In genomic region chr4:173124209-173124865, GRCh38 we compare ENCODE assay signal across 19 cellular contexts.
"Had no signal": no experiment of that assay in that cellular context is flagged by ENCODE, and none has a peak within 500 bp of the region (broad histone marks: within the 10 kb centered on the region; RNA-seq: fewer than 3 reads in every experiment).

No MANE protein-coding gene starts in this region.

- DNase-seq: colonic mucosa; cortex of kidney; effector CD8-positive, alpha-beta T cell; effector memory CD8-positive, alpha-beta T cell; endodermal cell; heart left ventricle; hypothalamus; immature natural killer cell; left cardiac atrium; left lung; left ventricle myocardium superior; lower lobe of right lung; mesenchymal stem cell; midbrain; naive thymus-derived CD4-positive, alpha-beta T cell had no signal

- FAIRE-seq: endometrium, frontal cortex, keratinocyte had no signal

- ATAC-seq: effector memory CD8-positive, alpha-beta T cell; gastroesophageal sphincter; heart left ventricle; left cardiac atrium; left lung; left ventricle myocardium superior; lower lobe of right lung; naive thymus-derived CD4-positive, alpha-beta T cell had no signal
